ENCODE assay signal across 1 cellular context in genomic region chr19:51572415-51572814, GRCh38.
TF ChIP-seq lines count a peak whose summit lies in the region.

No MANE protein-coding gene starts in this region.

TF ChIP-seq in K562, 482 proteins besides CTCF, POLR2A, EP300 and RAD21 (continued from another document and continues in another):
- TF ChIP-seq HOMEZ (CRISPR knock-in tag; IDR thresholded peaks at IDR 0.05) (no peak), NELFE (IDR thresholded peaks at IDR 0.05; ENCODE audit: insufficient read depth, insufficient read length) (no peak), FOXA1 (IDR thresholded peaks at IDR 0.05; ENCODE audit: borderline replicate concordance) (no peak), CREB1 (IDR thresholded peaks at IDR 0.05) (no peak), CREB1 (CRISPR knock-in tag; IDR thresholded peaks at IDR 0.05) (no peak), ARID4B (CRISPR knock-in tag; IDR thresholded peaks at IDR 0.05) (no peak), ETV6 (IDR thresholded peaks at IDR 0.05; ENCODE audit: borderline replicate concordance in 1 of 2, low read depth in 2 of 2, low read length in 1 of 2) (no peak), ETV6 (CRISPR knock-in tag; IDR thresholded peaks at IDR 0.05; ENCODE audit: borderline replicate concordance) (no peak), CBFA2T3 (IDR thresholded peaks at IDR 0.05) (peak; percentile 71), NR1H2 (CRISPR knock-in tag; IDR thresholded peaks at IDR 0.05) (no peak), GTF2E2 (tag; IDR thresholded peaks at IDR 0.05) (0 out of 2 replicates have a peak, but pooled peaks have one; percentile 31), ZNF232 (CRISPR knock-in tag; IDR thresholded peaks at IDR 0.05) (no peak), ZBED1 (IDR thresholded peaks at IDR 0.05) (no peak), STAG1 (CRISPR knock-in tag; IDR thresholded peaks at IDR 0.05; ENCODE audit: borderline replicate concordance) (no peak), ADNP (tag; IDR thresholded peaks at IDR 0.05) (peak; percentile 89), ZZZ3 (IDR thresholded peaks at IDR 0.05) (no peak), CXXC5 (CRISPR knock-in tag; IDR thresholded peaks at IDR 0.05) (peak; percentile 32), NR3C1 (CRISPR knock-in tag; IDR thresholded peaks at IDR 0.05) (no peak), KDM2B (CRISPR knock-in tag; IDR thresholded peaks at IDR 0.05) (no peak), UBTF (IDR thresholded peaks at IDR 0.05; ENCODE audit: borderline replicate concordance in 1 of 2, low read depth in 2 of 2, low read length in 2 of 2) (no peak), ATF6 (CRISPR knock-in tag; IDR thresholded peaks at IDR 0.05) (no peak), CBFA2T2 (conservative IDR thresholded peaks at IDR 0.05) (no peak; the same call in 1 of the 2 replicates), ZNF583 (CRISPR knock-in tag; IDR thresholded peaks at IDR 0.05) (no peak), CSDE1 (IDR thresholded peaks at IDR 0.05) (peak in 1 of 2 experiments; percentile 17; a peak in 1 of 4 replicates), THRAP3 (IDR thresholded peaks at IDR 0.05; ENCODE audit: borderline replicate concordance) (no peak), GATA2 (CRISPR knock-in tag; IDR thresholded peaks at IDR 0.05) (peak; percentile 37; the same call in 1 of the 2 replicates), MAFF (IDR thresholded peaks at IDR 0.05; ENCODE audit: low read length) (no peak), L3MBTL2 (IDR thresholded peaks at IDR 0.05) (peak; percentile 61), SMARCA4 (IDR thresholded peaks at IDR 0.05) (peak; percentile 71), SMAD3 (CRISPR knock-in tag; conservative IDR thresholded peaks at IDR 0.05) (no peak), HLTF (IDR thresholded peaks at IDR 0.05) (no peak), MYNN (IDR thresholded peaks at IDR 0.05) (peak; percentile 31; the same call in 1 of the 2 replicates), MYNN (CRISPR knock-in tag; IDR thresholded peaks at IDR 0.05) (no peak), ZBTB26 (CRISPR knock-in tag; IDR thresholded peaks at IDR 0.05) (no peak), PREB (CRISPR knock-in tag; IDR thresholded peaks at IDR 0.05) (no peak), KLF13 (tag; IDR thresholded peaks at IDR 0.05; ENCODE audit: borderline replicate concordance, low read depth) (no peak), RBM25 (IDR thresholded peaks at IDR 0.05; ENCODE audit: low read depth, low read length, severe bottlenecking) (peak; percentile 87), ELF4 (CRISPR knock-in tag; IDR thresholded peaks at IDR 0.05) (no peak), SOX6 (IDR thresholded peaks at IDR 0.05) (peak; percentile 57), ZNF146 (CRISPR knock-in tag; IDR thresholded peaks at IDR 0.05; ENCODE audit: unreplicated experiment) (no peak), MTA1 (IDR thresholded peaks at IDR 0.05; ENCODE audit: borderline replicate concordance) (0 out of 2 replicates have a peak, but pooled peaks have one; percentile 19), PPARD (CRISPR knock-in tag; IDR thresholded peaks at IDR 0.05) (no peak), DLX4 (CRISPR knock-in tag; IDR thresholded peaks at IDR 0.05) (no peak), TOE1 (IDR thresholded peaks at IDR 0.05; ENCODE audit: borderline replicate concordance) (no peak), TOE1 (CRISPR knock-in tag; IDR thresholded peaks at IDR 0.05; ENCODE audit: borderline replicate concordance, low read depth) (no peak), MTF1 (CRISPR knock-in tag; IDR thresholded peaks at IDR 0.05; ENCODE audit: borderline replicate concordance) (no peak), NKRF (IDR thresholded peaks at IDR 0.05; ENCODE audit: borderline replicate concordance) (no peak), ZKSCAN3 (CRISPR knock-in tag; IDR thresholded peaks at IDR 0.05) (no peak), ATF1 (CRISPR knock-in tag; IDR thresholded peaks at IDR 0.05) (no peak), ATF1 (tag; IDR thresholded peaks at IDR 0.05) (peak; percentile 25; the same call in 1 of the 2 replicates), ZNF224 (CRISPR knock-in tag; IDR thresholded peaks at IDR 0.05) (no peak), HDAC3 (IDR thresholded peaks at IDR 0.05; ENCODE audit: borderline replicate concordance, partially characterized antibody) (peak; percentile 53), ZNF830 (CRISPR knock-in tag; IDR thresholded peaks at IDR 0.05) (no peak), ZBTB11 (CRISPR knock-in tag; IDR thresholded peaks at IDR 0.05) (no peak), FOXM1 (IDR thresholded peaks at IDR 0.05; ENCODE audit: low read depth) (no peak), FOXM1 (CRISPR knock-in tag; IDR thresholded peaks at IDR 0.05; ENCODE audit: low read depth) (no peak)
